ENCODE assay signal across 13 cellular contexts in the genomic region with DNA sequence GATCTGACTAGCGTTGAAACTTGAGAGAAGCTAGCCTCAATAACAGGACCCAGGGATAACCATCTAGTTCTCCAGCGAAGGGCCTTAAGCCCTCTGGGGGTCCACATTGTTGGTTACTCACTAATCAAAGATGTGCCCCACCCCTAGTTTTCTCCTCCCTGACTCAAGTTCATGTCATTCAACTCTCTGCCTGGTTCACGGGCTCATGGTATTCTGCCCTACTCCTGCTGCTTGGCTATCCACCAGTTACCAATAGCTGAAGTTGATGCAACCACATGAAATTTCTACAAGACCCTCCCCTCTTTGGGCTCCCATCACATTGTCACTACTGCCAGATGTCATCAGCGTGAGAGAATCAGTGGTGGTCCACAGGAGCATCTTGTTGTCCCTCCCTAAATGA. TPM values are rescaled to one million over a fixed set of nuclear protein-coding genes. Genes with fewer than 3 reads are reported as not detected.
"Had no signal": no experiment of that assay in that cellular context is flagged by ENCODE, and none has a peak within 500 bp of the region (broad histone marks: within the 10 kb centered on the region; RNA-seq: fewer than 3 reads in every experiment).

No MANE protein-coding gene starts in this region.

RNA-seq across cellular contexts. Expression of a gene that starts 38.4 kb away (rescaled TPM):
- total RNA-seq: activated naive CD4-positive, alpha-beta T cell treated with anti-CD3 and anti-CD28 coated beads for 36 hours; activated naive CD4-positive, alpha-beta T cell treated with anti-CD3 and anti-CD28 coated beads, Interleukin-2, amount 50 U/mL, for 72 hours; activated naive CD8-positive, alpha-beta T cell treated with anti-CD3 and anti-CD28 coated beads for 36 hours; activated naive CD8-positive, alpha-beta T cell treated with anti-CD3 and anti-CD28 coated beads, Interleukin-2, amount 10 ng/mL, durations not matched to agents 7 days and 5 days; activated T-cell treated with anti-CD3 and anti-CD28 coated beads, Interleukin-2, amount 50 U/mL, for 72 hours; activated T-helper 1 cell treated with anti-CD3 and anti-CD28 coated beads, Interleukin-12 subunit alpha, Interleukin-12 subunit beta, Interleukin-2, Interleukin-4 antibody, amounts not matched to agents 30 ng/mL and 10 ng/mL and 1 ng/mL, durations not matched to agents 14 hours and 24 hours and 36 hours; activated T-helper 17 cell treated with anti-CD3 and anti-CD28 coated beads, Interleukin-2, amount 50 U/mL, for 72 hours; activated T-helper 2 cell treated with anti-CD3 and anti-CD28 coated beads, Interferon-gamma antibody, Interleukin-2, Interleukin-4, amounts not matched to agents 10 μg/mL and 5 μg/mL and 100 μg/mL, durations not matched to agents 14 hours and 24 hours and 36 hours; ascending aorta; bronchial epithelial cell had no signal
- polyA plus RNA-seq: adipose tissue, adrenal gland, aorta had no signal
